In genomic region chr20:32924781-32925180, GRCh38 we compare ENCODE assay signal across 18 cellular contexts.
"Had no signal": no experiment of that assay in that cellular context is flagged by ENCODE, and none has a peak within 500 bp of the region (broad histone marks: within the 10 kb centered on the region; RNA-seq: fewer than 3 reads in every experiment).

No MANE protein-coding gene starts in this region.

- H3K27ac ChIP-seq: HL-60 had no signal

- H3K4me2 ChIP-seq: SK-N-SH had no signal

- DNase-seq: KBM-7, MV-4-11, NCI-H1048, NCI-H1105, NCI-H1417, NCI-H1436 treated with DMSO at 0.1 percent for 48 hours, NCI-H1694, NCI-H1930, NCI-H2081, NCI-H2107, NCI-H2227 treated with DMSO at 0.1 percent for 48 hours, NCI-H524, NCI-H526 treated with DMSO at 0.1 percent for 48 hours, NCI-H774, RPMI8226, SHP77, SK-N-SH had no signal

- H3K9me3 ChIP-seq: SK-N-SH had no signal
